Comparison of ENCODE assay signal across 1 cellular context in the genomic region with DNA sequence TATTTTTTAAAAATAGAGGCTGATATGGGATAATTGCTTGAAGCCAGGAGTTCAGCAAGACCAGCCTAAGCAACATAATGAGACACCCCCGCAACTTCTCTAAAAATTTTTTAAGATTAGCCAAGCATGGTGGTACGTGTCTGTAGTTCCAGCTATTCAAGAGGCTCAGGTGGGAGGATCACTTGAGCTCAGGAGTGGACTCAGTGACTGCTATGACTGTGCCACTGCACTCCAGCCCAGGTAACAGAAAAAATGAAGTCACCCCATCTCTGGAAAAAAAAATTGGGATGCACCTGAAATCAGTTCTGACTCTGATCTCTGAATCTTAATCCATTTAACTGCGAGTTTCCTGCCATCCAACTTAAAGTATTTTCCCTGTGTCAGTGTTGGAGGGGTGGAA.
TF ChIP-seq lines count a peak whose summit lies in the region.

No MANE protein-coding gene starts in this region.

TF ChIP-seq in H1, 55 proteins besides CTCF, POLR2A, EP300 and RAD21:
- TF ChIP-seq SRF (IDR thresholded peaks at IDR 0.05; ENCODE audit: low read depth, low read length) (no peak), CEBPB (IDR thresholded peaks at IDR 0.05; ENCODE audit: low read depth, low read length) (no peak), TBP (IDR thresholded peaks at IDR 0.05; ENCODE audit: low read depth, low read length) (no peak), E2F6 (IDR thresholded peaks at IDR 0.05) (no peak), HDAC2 (IDR thresholded peaks at IDR 0.05; ENCODE audit: borderline replicate concordance in 1 of 2, low read depth in 2 of 2, low read length in 2 of 2) (no peak), JUND (IDR thresholded peaks at IDR 0.05; ENCODE audit: low read length) (no peak), KDM4A (IDR thresholded peaks at IDR 0.05; ENCODE audit: low read depth, low read length, severe bottlenecking) (no peak), EZH2 (IDR thresholded peaks at IDR 0.05; ENCODE audit: low read depth, low read length, severe bottlenecking) (no peak), SP1 (IDR thresholded peaks at IDR 0.05; ENCODE audit: low read depth, low read length) (no peak), SIN3A (conservative IDR thresholded peaks at IDR 0.05 in 1 of 2, IDR thresholded peaks at IDR 0.05 in 1 of 2; ENCODE audit: low read depth in 1 of 2, low read length in 2 of 2) (no peak)
- TF ChIP-seq, protein P1, sequence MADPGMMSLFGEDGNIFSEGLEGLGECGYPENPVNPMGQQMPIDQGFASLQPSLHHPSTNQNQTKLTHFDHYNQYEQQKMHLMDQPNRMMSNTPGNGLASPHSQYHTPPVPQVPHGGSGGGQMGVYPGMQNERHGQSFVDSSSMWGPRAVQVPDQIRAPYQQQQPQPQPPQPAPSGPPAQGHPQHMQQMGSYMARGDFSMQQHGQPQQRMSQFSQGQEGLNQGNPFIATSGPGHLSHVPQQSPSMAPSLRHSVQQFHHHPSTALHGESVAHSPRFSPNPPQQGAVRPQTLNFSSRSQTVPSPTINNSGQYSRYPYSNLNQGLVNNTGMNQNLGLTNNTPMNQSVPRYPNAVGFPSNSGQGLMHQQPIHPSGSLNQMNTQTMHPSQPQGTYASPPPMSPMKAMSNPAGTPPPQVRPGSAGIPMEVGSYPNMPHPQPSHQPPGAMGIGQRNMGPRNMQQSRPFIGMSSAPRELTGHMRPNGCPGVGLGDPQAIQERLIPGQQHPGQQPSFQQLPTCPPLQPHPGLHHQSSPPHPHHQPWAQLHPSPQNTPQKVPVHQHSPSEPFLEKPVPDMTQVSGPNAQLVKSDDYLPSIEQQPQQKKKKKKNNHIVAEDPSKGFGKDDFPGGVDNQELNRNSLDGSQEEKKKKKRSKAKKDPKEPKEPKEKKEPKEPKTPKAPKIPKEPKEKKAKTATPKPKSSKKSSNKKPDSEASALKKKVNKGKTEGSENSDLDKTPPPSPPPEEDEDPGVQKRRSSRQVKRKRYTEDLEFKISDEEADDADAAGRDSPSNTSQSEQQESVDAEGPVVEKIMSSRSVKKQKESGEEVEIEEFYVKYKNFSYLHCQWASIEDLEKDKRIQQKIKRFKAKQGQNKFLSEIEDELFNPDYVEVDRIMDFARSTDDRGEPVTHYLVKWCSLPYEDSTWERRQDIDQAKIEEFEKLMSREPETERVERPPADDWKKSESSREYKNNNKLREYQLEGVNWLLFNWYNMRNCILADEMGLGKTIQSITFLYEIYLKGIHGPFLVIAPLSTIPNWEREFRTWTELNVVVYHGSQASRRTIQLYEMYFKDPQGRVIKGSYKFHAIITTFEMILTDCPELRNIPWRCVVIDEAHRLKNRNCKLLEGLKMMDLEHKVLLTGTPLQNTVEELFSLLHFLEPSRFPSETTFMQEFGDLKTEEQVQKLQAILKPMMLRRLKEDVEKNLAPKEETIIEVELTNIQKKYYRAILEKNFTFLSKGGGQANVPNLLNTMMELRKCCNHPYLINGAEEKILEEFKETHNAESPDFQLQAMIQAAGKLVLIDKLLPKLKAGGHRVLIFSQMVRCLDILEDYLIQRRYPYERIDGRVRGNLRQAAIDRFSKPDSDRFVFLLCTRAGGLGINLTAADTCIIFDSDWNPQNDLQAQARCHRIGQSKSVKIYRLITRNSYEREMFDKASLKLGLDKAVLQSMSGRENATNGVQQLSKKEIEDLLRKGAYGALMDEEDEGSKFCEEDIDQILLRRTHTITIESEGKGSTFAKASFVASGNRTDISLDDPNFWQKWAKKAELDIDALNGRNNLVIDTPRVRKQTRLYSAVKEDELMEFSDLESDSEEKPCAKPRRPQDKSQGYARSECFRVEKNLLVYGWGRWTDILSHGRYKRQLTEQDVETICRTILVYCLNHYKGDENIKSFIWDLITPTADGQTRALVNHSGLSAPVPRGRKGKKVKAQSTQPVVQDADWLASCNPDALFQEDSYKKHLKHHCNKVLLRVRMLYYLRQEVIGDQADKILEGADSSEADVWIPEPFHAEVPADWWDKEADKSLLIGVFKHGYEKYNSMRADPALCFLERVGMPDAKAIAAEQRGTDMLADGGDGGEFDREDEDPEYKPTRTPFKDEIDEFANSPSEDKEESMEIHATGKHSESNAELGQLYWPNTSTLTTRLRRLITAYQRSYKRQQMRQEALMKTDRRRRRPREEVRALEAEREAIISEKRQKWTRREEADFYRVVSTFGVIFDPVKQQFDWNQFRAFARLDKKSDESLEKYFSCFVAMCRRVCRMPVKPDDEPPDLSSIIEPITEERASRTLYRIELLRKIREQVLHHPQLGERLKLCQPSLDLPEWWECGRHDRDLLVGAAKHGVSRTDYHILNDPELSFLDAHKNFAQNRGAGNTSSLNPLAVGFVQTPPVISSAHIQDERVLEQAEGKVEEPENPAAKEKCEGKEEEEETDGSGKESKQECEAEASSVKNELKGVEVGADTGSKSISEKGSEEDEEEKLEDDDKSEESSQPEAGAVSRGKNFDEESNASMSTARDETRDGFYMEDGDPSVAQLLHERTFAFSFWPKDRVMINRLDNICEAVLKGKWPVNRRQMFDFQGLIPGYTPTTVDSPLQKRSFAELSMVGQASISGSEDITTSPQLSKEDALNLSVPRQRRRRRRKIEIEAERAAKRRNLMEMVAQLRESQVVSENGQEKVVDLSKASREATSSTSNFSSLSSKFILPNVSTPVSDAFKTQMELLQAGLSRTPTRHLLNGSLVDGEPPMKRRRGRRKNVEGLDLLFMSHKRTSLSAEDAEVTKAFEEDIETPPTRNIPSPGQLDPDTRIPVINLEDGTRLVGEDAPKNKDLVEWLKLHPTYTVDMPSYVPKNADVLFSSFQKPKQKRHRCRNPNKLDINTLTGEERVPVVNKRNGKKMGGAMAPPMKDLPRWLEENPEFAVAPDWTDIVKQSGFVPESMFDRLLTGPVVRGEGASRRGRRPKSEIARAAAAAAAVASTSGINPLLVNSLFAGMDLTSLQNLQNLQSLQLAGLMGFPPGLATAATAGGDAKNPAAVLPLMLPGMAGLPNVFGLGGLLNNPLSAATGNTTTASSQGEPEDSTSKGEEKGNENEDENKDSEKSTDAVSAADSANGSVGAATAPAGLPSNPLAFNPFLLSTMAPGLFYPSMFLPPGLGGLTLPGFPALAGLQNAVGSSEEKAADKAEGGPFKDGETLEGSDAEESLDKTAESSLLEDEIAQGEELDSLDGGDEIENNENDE (IDR thresholded peaks at IDR 0.05; ENCODE audit: insufficient replicate concordance, low read length) = no peak
